Comparison of ENCODE assay signal across 8 cellular contexts in the genomic region with DNA sequence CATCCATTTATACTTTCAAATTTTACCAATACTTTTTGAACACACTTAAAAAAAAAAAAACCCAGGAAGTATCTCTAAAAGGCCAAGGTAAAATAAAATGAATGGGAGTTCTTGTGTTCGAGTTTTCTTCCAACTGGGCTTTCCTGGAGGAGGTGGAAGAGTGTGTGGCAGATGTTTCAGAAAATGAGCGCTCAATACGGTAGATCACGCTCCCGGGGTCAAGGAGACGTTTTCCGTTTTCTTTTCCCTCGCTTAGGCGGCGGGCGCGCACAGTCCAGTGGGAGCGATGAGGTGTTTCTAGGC. TPM values are rescaled to one million over a fixed set of nuclear protein-coding genes. Genes with fewer than 3 reads are reported as not detected.
A peak's percentile ranks its signal among the peaks of the same experiment; 100 is the strongest.
DNase-seq lines count a peak whose midpoint lies in the region; ATAC-seq and TF ChIP-seq lines count a peak whose summit lies in the region.

No MANE protein-coding gene starts in this region.

- H3K9me3 ChIP-seq in effector memory CD4-positive, alpha-beta T cell (ENCODE audit: control insufficient read depth, low read length), result no peaks in the 10 kb centered on the region
- no peaks in the 10 kb centered on the region for H3K9me3 ChIP-seq in neuronal stem cell (replicated peaks in 1 of 2; ENCODE audit: control insufficient read depth in 2 of 2, insufficient read depth in 1 of 2, low read depth in 1 of 2, low read length in 2 of 2)

- peaks cover 4 to 17% of the 10 kb centered on the region in 2 donors for H3K36me3 Mint-ChIP-seq in CD14-positive monocyte

- H3K4me3 ChIP-seq in NB4 (ENCODE audit: low read depth, low read length) (peak overlapping the region; percentile 29), neuronal stem cell (ENCODE audit: low read length in 2 of 2) (peak overlapping the region; percentile 45 to 59)
- no peak overlapping the region for H3K4me3 ChIP-seq in effector memory CD4-positive, alpha-beta T cell (ENCODE audit: insufficient read depth, low read depth, low read length, poor library complexity, severe bottlenecking)

- no peak overlapping the region for H2BK15ac ChIP-seq in neuronal stem cell (ENCODE audit: low read length)

- ATAC-seq in GM18520 (IDR thresholded peaks at IDR 0.05; ENCODE audit: unreplicated experiment) (no peak), GM19463 (IDR thresholded peaks at IDR 0.05; ENCODE audit: unreplicated experiment) (no peak)

- H3K27ac ChIP-seq in effector memory CD4-positive, alpha-beta T cell (ENCODE audit: insufficient read depth, low read length, poor library complexity, severe bottlenecking), result peak overlapping the region; percentile 43
- H3K27ac ChIP-seq in neuronal stem cell (replicated peaks; ENCODE audit: low read length), result peak overlapping the region; percentile 70

- no peak overlapping the region for H3K23ac ChIP-seq in neuronal stem cell (ENCODE audit: low read depth, low read length, poor library complexity)

- no peak for TF ChIP-seq CTCF in CD14-positive monocyte (IDR thresholded peaks at IDR 0.05)
- no peak for TF ChIP-seq CTCF in NB4 (IDR thresholded peaks at IDR 0.05; ENCODE audit: low read depth, low read length)

- no peak overlapping the region for H2BK12ac ChIP-seq in neuronal stem cell (ENCODE audit: low read length)

- WGBS in neuronal stem cell (ENCODE audit: extremely low coverage in 2 of 2, insufficient read length in 2 of 2, insufficient replicate concordance in 1 of 2), 2 donors, result no CpG with 5 or more reads among the region's 13 CpGs

- no peaks in the 10 kb centered on the region for H3K27me3 Mint-ChIP-seq in CD14-positive monocyte (ENCODE audit: low read depth in 3 of 3)

- no peak overlapping the region for H2BK5ac ChIP-seq in neuronal stem cell (ENCODE audit: low read length)

- no peak overlapping the region for H3K14ac ChIP-seq in neuronal stem cell (ENCODE audit: low read length)

- H2AFZ ChIP-seq in neuronal stem cell (ENCODE audit: low read length), result peak overlapping the region; percentile 94

- no peak overlapping the region for H4K8ac ChIP-seq in neuronal stem cell (ENCODE audit: low read depth, low read length)

- H3K27ac Mint-ChIP-seq in CD14-positive monocyte, result peak overlapping the region; percentile 27 to 91 (median 83)

- H3K79me1 ChIP-seq in neuronal stem cell (ENCODE audit: low read depth, low read length), result no peaks in the 10 kb centered on the region

- no peak overlapping the region for H3K18ac ChIP-seq in neuronal stem cell (ENCODE audit: low read length)

- intact Hi-C loops in CD14-positive monocyte (cut with micrococcal nuclease), result loop anchor here (2.0 to 10.0 kb wide), 5 partner anchors 89 to 157 kb away; a partner anchor contains a TSS

- peaks cover 5% of the 10 kb centered on the region for H3K4me1 ChIP-seq in effector memory CD4-positive, alpha-beta T cell (ENCODE audit: control insufficient read depth, insufficient read depth, low read length, poor library complexity, severe bottlenecking)
- H3K4me1 ChIP-seq in neuronal stem cell (ENCODE audit: control insufficient read depth in 2 of 2, insufficient read depth in 1 of 2, low read depth in 1 of 2, low read length in 2 of 2), result peaks cover 1 to 2% of the 10 kb centered on the region in 2 donors

- H3K4me1 Mint-ChIP-seq in CD14-positive monocyte, result peaks cover 48% of the 10 kb centered on the region

- no peak overlapping the region for H2AK5ac ChIP-seq in neuronal stem cell (ENCODE audit: low read depth, low read length)

- TF ChIP-seq POLR2A in NB4 (IDR thresholded peaks at IDR 0.05; ENCODE audit: extremely low read depth, insufficient read length), result no peak

- H3K4me2 ChIP-seq in neuronal stem cell (ENCODE audit: insufficient read depth, low read length, poor library complexity, severe bottlenecking), result peak overlapping the region; percentile 26

- H3K9me3 Mint-ChIP-seq in CD14-positive monocyte, result peaks cover 0 to 1% (median 0%) of the 10 kb centered on the region in 7 donors

- peak overlapping the region; percentile 65 to 77 for H3K4me3 Mint-ChIP-seq in CD14-positive monocyte

- no peak overlapping the region for H4K91ac ChIP-seq in neuronal stem cell (ENCODE audit: low read depth, low read length, poor library complexity)

- H3K9ac ChIP-seq in neuronal stem cell (ENCODE audit: low read depth, low read length, poor library complexity), result no peak overlapping the region

- H3K4ac ChIP-seq in neuronal stem cell (ENCODE audit: low read length), result no peak overlapping the region

- DNase-seq in CD14-positive monocyte (ENCODE audit: low spot score) (no peak), NB4 (ENCODE audit: low read depth) (no peak), neuronal stem cell (ENCODE audit: low spot score) (no peak), NCI-H146 treated with DMSO at 0.1 percent for 48 hours (lab: John Stamatoyannopoulos, UW; ENCODE audit: unreplicated experiment) (no peak), KG1 (lab: John Stamatoyannopoulos, UW) (no peak)
- no peak for DNase-seq in effector memory CD4-positive, alpha-beta T cell

- no peaks in the 10 kb centered on the region for H3K27me3 ChIP-seq in effector memory CD4-positive, alpha-beta T cell (replicated peaks; ENCODE audit: control insufficient read depth, insufficient read depth, low read length, poor library complexity, severe bottlenecking)
- no peaks in the 10 kb centered on the region for H3K27me3 ChIP-seq in neuronal stem cell (ENCODE audit: control insufficient read depth in 3 of 3, insufficient read depth in 3 of 3, low read depth in 1 of 3, low read length in 3 of 3)

- H3K36me3 ChIP-seq in effector memory CD4-positive, alpha-beta T cell (ENCODE audit: control insufficient read depth, insufficient read depth, low read length), result peaks cover 6% of the 10 kb centered on the region
- peaks cover 0 to 12% of the 10 kb centered on the region in 2 donors for H3K36me3 ChIP-seq in neuronal stem cell (replicated peaks in 1 of 2; ENCODE audit: control insufficient read depth in 2 of 2, insufficient read depth in 2 of 2, low read length in 2 of 2)

- no peak overlapping the region for H2BK120ac ChIP-seq in neuronal stem cell (ENCODE audit: low read depth, low read length)

RNA-seq across cellular contexts. Expression of a gene that starts 0.5 kb away (rescaled TPM):
- 1 to 10 TPM; 6.0 to 9.2 TPM for polyA plus RNA-seq in CD14-positive monocyte
- polyA plus RNA-seq in neuronal stem cell (2013, experiment 1 of 2), result 37.6 TPM
- 39.2 TPM for polyA plus RNA-seq in neuronal stem cell (2013, experiment 2 of 2)

RNA-seq across cellular contexts. Expression of a gene that starts 35.2 kb away (rescaled TPM):
- polyA plus RNA-seq in CD14-positive monocyte, result 100 to 1,000 TPM; 306 to 340 TPM
- 3.8 TPM for polyA plus RNA-seq in neuronal stem cell (2013, experiment 1 of 2)
- polyA plus RNA-seq in neuronal stem cell (2013, experiment 2 of 2), result 3.5 TPM
